ENCODE assay signal across 9 cellular contexts in the genomic region with DNA sequence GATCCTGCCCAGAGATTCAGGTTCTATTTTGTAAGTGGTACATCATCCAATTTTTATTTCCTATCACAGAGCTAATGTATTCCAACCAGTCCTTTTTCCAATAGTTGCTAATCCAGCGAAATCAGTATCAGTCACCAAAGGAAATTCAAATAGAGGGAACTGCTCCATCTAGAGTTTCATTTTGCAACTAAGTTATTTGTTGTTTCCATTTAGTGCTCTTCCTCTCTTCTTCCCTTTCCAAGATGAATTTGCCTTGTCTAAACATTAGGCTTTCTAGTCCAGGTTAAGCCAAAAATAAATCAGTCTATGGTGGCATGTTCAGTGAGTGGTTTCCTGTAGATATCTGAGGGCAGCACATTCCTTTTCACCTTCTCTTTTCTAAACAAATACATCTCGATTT.
DNase-seq lines count a peak whose midpoint lies in the region; TF ChIP-seq lines count a peak whose summit lies in the region.
"Had no signal": no experiment of that assay in that cellular context is flagged by ENCODE, and none has a peak within 500 bp of the region (broad histone marks: within the 10 kb centered on the region; RNA-seq: fewer than 3 reads in every experiment).

No MANE protein-coding gene starts in this region.

- no peak overlapping the region for H3K27ac ChIP-seq in vagina

- DNase-seq in AG10803 (ENCODE audit: low read depth) (peak; percentile 43), Kasumi-1 (lab: John Stamatoyannopoulos, UW) (peak; percentile 24 to 32), cerebellar cortex (ENCODE audit: low spot score) (peak; percentile 22), midbrain (lab: John Stamatoyannopoulos, UW) (peak; percentile 34), vagina (ENCODE audit: extremely low spot score in 2 of 2) (no peak), NCI-H1436 (lab: John Stamatoyannopoulos, UW) (no peak)
- DNase-seq in activated CD4-positive, alpha-beta T cell treated with anti-CD3 and anti-CD28 coated beads for 48 hours, result no peak
- DNase-seq in activated naive CD4-positive, alpha-beta T cell treated with anti-CD3 and anti-CD28 coated beads for 36 hours, result no peak
- DNase-seq: nephron progenitor cell had no signal

- H3K27me3 ChIP-seq in vagina, result no peaks in the 10 kb centered on the region

- TF ChIP-seq CTCF in AG10803 (conservative IDR thresholded peaks at IDR 0.05; ENCODE audit: low read length), result peak; percentile 67
- TF ChIP-seq CTCF in vagina (IDR thresholded peaks at IDR 0.05), result peak in 1 of 3 experiments; percentile 41

- TF ChIP-seq POLR2A in vagina (IDR thresholded peaks at IDR 0.05), result no peak

- no peak overlapping the region for H3K4me3 Mint-ChIP-seq in activated naive CD4-positive, alpha-beta T cell treated with anti-CD3 and anti-CD28 coated beads for 36 hours
- H3K4me3 Mint-ChIP-seq: nephron progenitor cell had no signal

- intact Hi-C loops in vagina (cut with DNase I), result loop anchor here (10.0 kb wide), 1 partner anchor 164 kb away; a partner anchor contains a TSS
- intact Hi-C loops in activated naive CD4-positive, alpha-beta T cell treated with anti-CD3 and anti-CD28 coated beads for 36 hours (cut with micrococcal nuclease), result no loop called here

- H3K4me1 Mint-ChIP-seq in activated naive CD4-positive, alpha-beta T cell treated with anti-CD3 and anti-CD28 coated beads for 36 hours (ENCODE audit: low read depth), result no peaks in the 10 kb centered on the region

- no peaks in the 10 kb centered on the region for H3K9me3 Mint-ChIP-seq in activated naive CD4-positive, alpha-beta T cell treated with anti-CD3 and anti-CD28 coated beads for 36 hours
- H3K9me3 Mint-ChIP-seq: nephron progenitor cell had no signal

- H3K9me3 ChIP-seq in vagina, result no peaks in the 10 kb centered on the region

- no peaks in the 10 kb centered on the region for H3K36me3 Mint-ChIP-seq in activated naive CD4-positive, alpha-beta T cell treated with anti-CD3 and anti-CD28 coated beads for 36 hours (ENCODE audit: low read depth)

- H3K27me3 Mint-ChIP-seq in activated naive CD4-positive, alpha-beta T cell treated with anti-CD3 and anti-CD28 coated beads for 36 hours (ENCODE audit: low read depth), result no peaks in the 10 kb centered on the region

- CTCF ChIA-PET in activated naive CD4-positive, alpha-beta T cell treated with anti-CD3 and anti-CD28 coated beads for 36 hours (lab: Charles Lee), result no interaction called here

- H3K27ac Mint-ChIP-seq in activated naive CD4-positive, alpha-beta T cell treated with anti-CD3 and anti-CD28 coated beads for 36 hours, result no peak overlapping the region
- H3K27ac Mint-ChIP-seq: nephron progenitor cell had no signal

- H3K36me3 ChIP-seq in vagina, result no peaks in the 10 kb centered on the region

- no peak overlapping the region for H3K4me3 ChIP-seq in AG10803 (ENCODE audit: low read length)
- H3K4me3 ChIP-seq in vagina, result no peak overlapping the region

- H3K4me1 ChIP-seq in vagina, result no peaks in the 10 kb centered on the region

Comparison
In these comparisons a context has a peak if more than half of its experiments do, and no peak if none do; other contexts are left out.
1. DNase-seq: peak in AG10803 (single experiment), Kasumi-1 (2 of 2), cerebellar cortex (single experiment) and midbrain (single experiment); none in activated CD4-positive, alpha-beta T cell treated with anti-CD3 and anti-CD28 coated beads for 48 hours (single experiment), vagina (0 of 2), NCI-H1436 (single experiment) and activated naive CD4-positive, alpha-beta T cell treated with anti-CD3 and anti-CD28 coated beads for 36 hours (single experiment).